Comparison of ENCODE assay signal across 20 cellular contexts in the genomic region with DNA sequence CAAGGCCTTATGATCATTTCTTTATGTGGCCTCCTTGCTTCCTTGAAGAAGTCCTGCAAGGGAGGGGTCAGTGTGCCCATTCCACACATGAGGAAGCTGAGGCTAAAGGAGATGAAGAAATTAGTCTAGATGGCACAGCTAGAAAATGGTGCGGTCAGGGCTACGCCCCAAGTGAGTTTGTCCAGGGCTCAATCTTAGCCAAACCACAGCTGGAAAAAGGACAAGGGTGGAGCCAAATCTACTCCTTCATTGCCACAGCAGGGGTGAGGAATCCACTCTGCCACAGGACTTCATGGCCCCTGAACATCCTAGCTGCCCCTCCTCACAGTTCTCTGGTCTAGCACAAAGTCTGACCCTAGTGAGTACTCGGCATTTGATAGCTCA. TPM values are rescaled to one million over a fixed set of nuclear protein-coding genes. Genes with fewer than 3 reads are reported as not detected.
A peak's percentile ranks its signal among the peaks of the same experiment; 100 is the strongest.
DNase-seq lines count a peak whose midpoint lies in the region; ATAC-seq and TF ChIP-seq lines count a peak whose summit lies in the region.
"Had no signal": no experiment of that assay in that cellular context is flagged by ENCODE, and none has a peak within 500 bp of the region (broad histone marks: within the 10 kb centered on the region; RNA-seq: fewer than 3 reads in every experiment).

No MANE protein-coding gene starts in this region.

- TF ChIP-seq CTCF in fibroblast of the aortic adventitia (IDR thresholded peaks at IDR 0.05; ENCODE audit: insufficient read depth, low read length): no peak

- H3K9me3 ChIP-seq in right cardiac atrium (ENCODE audit: control insufficient read depth, low read length): no peaks in the 10 kb centered on the region
- H3K9me3 ChIP-seq: SJSA1 had no signal

- 88% methylated on average over 3 of the region's 3 CpGs for WGBS in right cardiac atrium

- no peaks in the 10 kb centered on the region for H3K27me3 ChIP-seq in right cardiac atrium (ENCODE audit: control insufficient read depth, insufficient read depth)
- H3K27me3 ChIP-seq: SJSA1 had no signal

- ATAC-seq in right cardiac atrium (no peak), GM21576 (IDR thresholded peaks at IDR 0.05; ENCODE audit: unreplicated experiment) (no peak), GM21786 (IDR thresholded peaks at IDR 0.05; ENCODE audit: unreplicated experiment) (no peak)
- ATAC-seq: Right ventricle myocardium inferior had no signal

- H3K27ac ChIP-seq in right cardiac atrium (ENCODE audit: low read length): no peak overlapping the region
- H3K27ac ChIP-seq: SJSA1 had no signal

- intact Hi-C loops in cardiac septum (cut with DNase I): no loop called here
- intact Hi-C loops in right cardiac atrium (cut with DNase I): no loop called here

- no peaks in the 10 kb centered on the region for H3K4me1 ChIP-seq in right cardiac atrium (ENCODE audit: control insufficient read depth, insufficient read depth, low read length)
- H3K4me1 ChIP-seq: SJSA1 had no signal

- no peak overlapping the region for H3K4me3 ChIP-seq in right cardiac atrium (ENCODE audit: low read length)
- H3K4me3 ChIP-seq in fibroblast of the aortic adventitia (ENCODE audit: low read depth, low read length): no peak overlapping the region
- H3K4me3 ChIP-seq: GM23338, SJSA1 had no signal

- DNase-seq in cardiac septum (ENCODE audit: low spot score): peak; percentile 41
- no peak for DNase-seq in right cardiac atrium
- peak; percentile 16 for DNase-seq in astrocyte of the hippocampus (ENCODE audit: low read depth, low spot score)
- DNase-seq in fibroblast of the aortic adventitia (ENCODE audit: low read depth): peak; percentile 60
- DNase-seq in DMS53 (lab: John Stamatoyannopoulos, UW): no peak
- DNase-seq: CD4-positive, CD25-positive, alpha-beta regulatory T cell; DMS79; HCEC 1CT; NCI-H1417; NCI-H1694 treated with DMSO at 0.1 percent for 48 hours; NCI-H2081 treated with DMSO at 0.1 percent for 48 hours; NCI-H446 treated with DMSO at 0.1 percent for 48 hours; NCI-H526 treated with DMSO at 0.1 percent for 48 hours had no signal

RNA-seq across cellular contexts. Expression of gene BEAN1, which starts 16.2 kb away (rescaled TPM):
- 2.8 TPM for total RNA-seq in cardiac septum
- 1 to 10 TPM in 3 of 4 donors, under 1 TPM in 1; 0.79 to 1.5 (median 1.2) TPM for total RNA-seq in right cardiac atrium
- 0.41 TPM for polyA plus RNA-seq in right cardiac atrium
- total RNA-seq in fibroblast of the aortic adventitia (ENCODE audit: low replicate concordance): 0.09 TPM in 1 of 2 replicates, not detected in the other
- total RNA-seq: CD4-positive, CD25-positive, alpha-beta regulatory T cell; SJSA1 had no signal
- polyA plus RNA-seq: BJ, IgD-negative memory B cell had no signal

Comparison
In these comparisons a context has a peak if more than half of its experiments do, and no peak if none do; other contexts are left out.
1. DNase-seq: peak in cardiac septum (single experiment), astrocyte of the hippocampus (single experiment) and fibroblast of the aortic adventitia (single experiment); none in right cardiac atrium (0 of 3) and DMS53 (single experiment).